2 cellular contexts compared by ENCODE assay signal in the genomic region with DNA sequence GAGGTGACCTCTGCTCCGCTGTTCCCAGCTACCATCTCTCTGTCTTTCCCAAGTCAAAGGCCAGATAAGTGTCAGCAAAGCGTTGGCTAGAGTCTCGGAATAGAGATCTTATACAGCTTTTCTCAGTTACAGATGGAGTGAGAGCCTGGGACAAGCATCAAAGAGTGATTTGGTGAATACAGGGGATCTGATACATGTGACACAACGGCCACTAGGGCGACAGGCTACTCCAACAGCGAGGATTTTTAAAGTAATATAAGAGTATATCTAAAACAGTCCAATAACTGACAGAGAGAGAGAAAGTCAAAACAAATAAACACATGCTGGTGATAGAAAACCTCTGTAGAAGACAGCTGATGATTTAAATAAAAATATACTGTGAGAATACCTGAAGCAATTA.
TF ChIP-seq lines count a peak whose summit lies in the region.

No MANE protein-coding gene starts in this region.

TF ChIP-seq in GM23338, 12 proteins besides CTCF, POLR2A, EP300 and RAD21:
- TF ChIP-seq STAT1 (IDR thresholded peaks at IDR 0.05; ENCODE audit: unreplicated experiment) (no peak), ZNF331 (CRISPR knock-in tag; IDR thresholded peaks at IDR 0.05; ENCODE audit: low read depth) (no peak), JUNB (IDR thresholded peaks at IDR 0.05; ENCODE audit: unreplicated experiment) (no peak), EZH2 (IDR thresholded peaks at IDR 0.05; ENCODE audit: low read depth, unreplicated experiment) (no peak), REST (IDR thresholded peaks at IDR 0.05; ENCODE audit: unreplicated experiment) (no peak), POLR2AphosphoS5 (IDR thresholded peaks at IDR 0.05; ENCODE audit: low read depth) (no peak), EZH2phosphoT487 (IDR thresholded peaks at IDR 0.05; ENCODE audit: unreplicated experiment) (no peak), ETS1 (IDR thresholded peaks at IDR 0.05) (no peak), CREB1 (CRISPR knock-in tag; IDR thresholded peaks at IDR 0.05; ENCODE audit: low read depth) (no peak)
- TF ChIP-seq, protein P1, sequence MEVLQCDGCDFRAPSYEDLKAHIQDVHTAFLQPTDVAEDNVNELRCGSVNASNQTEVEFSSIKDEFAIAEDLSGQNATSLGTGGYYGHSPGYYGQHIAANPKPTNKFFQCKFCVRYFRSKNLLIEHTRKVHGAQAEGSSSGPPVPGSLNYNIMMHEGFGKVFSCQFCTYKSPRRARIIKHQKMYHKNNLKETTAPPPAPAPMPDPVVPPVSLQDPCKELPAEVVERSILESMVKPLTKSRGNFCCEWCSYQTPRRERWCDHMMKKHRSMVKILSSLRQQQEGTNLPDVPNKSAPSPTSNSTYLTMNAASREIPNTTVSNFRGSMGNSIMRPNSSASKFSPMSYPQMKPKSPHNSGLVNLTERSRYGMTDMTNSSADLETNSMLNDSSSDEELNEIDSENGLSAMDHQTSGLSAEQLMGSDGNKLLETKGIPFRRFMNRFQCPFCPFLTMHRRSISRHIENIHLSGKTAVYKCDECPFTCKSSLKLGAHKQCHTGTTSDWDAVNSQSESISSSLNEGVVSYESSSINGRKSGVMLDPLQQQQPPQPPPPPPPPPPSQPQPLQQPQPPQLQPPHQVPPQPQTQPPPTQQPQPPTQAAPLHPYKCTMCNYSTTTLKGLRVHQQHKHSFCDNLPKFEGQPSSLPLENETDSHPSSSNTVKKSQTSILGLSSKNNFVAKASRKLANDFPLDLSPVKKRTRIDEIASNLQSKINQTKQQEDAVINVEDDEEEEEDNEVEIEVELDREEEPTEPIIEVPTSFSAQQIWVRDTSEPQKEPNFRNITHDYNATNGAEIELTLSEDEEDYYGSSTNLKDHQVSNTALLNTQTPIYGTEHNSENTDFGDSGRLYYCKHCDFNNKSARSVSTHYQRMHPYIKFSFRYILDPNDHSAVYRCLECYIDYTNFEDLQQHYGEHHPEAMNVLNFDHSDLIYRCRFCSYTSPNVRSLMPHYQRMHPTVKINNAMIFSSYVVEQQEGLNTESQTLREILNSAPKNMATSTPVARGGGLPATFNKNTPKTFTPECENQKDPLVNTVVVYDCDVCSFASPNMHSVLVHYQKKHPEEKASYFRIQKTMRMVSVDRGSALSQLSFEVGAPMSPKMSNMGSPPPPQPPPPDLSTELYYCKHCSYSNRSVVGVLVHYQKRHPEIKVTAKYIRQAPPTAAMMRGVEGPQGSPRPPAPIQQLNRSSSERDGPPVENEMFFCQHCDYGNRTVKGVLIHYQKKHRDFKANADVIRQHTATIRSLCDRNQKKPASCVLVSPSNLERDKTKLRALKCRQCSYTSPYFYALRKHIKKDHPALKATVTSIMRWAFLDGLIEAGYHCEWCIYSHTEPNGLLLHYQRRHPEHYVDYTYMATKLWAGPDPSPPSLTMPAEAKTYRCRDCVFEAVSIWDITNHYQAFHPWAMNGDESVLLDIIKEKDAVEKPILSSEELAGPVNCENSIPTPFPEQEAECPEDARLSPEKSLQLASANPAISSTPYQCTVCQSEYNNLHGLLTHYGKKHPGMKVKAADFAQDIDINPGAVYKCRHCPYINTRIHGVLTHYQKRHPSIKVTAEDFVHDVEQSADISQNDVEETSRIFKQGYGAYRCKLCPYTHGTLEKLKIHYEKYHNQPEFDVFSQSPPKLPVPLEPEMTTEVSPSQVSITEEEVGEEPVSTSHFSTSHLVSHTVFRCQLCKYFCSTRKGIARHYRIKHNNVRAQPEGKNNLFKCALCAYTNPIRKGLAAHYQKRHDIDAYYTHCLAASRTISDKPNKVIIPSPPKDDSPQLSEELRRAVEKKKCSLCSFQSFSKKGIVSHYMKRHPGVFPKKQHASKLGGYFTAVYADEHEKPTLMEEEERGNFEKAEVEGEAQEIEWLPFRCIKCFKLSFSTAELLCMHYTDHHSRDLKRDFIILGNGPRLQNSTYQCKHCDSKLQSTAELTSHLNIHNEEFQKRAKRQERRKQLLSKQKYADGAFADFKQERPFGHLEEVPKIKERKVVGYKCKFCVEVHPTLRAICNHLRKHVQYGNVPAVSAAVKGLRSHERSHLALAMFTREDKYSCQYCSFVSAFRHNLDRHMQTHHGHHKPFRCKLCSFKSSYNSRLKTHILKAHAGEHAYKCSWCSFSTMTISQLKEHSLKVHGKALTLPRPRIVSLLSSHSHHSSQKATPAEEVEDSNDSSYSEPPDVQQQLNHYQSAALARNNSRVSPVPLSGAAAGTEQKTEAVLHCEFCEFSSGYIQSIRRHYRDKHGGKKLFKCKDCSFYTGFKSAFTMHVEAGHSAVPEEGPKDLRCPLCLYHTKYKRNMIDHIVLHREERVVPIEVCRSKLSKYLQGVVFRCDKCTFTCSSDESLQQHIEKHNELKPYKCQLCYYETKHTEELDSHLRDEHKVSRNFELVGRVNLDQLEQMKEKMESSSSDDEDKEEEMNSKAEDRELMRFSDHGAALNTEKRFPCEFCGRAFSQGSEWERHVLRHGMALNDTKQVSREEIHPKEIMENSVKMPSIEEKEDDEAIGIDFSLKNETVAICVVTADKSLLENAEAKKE (CRISPR knock-in tag; IDR thresholded peaks at IDR 0.05) = no peak

TF ChIP-seq in H1, 55 proteins besides CTCF, POLR2A, EP300 and RAD21:
- TF ChIP-seq TEAD4 (IDR thresholded peaks at IDR 0.05; ENCODE audit: low read depth, low read length) = no peak
- TF ChIP-seq SIN3A (conservative IDR thresholded peaks at IDR 0.05 in 1 of 2, IDR thresholded peaks at IDR 0.05 in 1 of 2; ENCODE audit: low read depth in 1 of 2, low read length in 2 of 2) = no peak
- TF ChIP-seq RNF2 (IDR thresholded peaks at IDR 0.05; ENCODE audit: borderline replicate concordance, low read depth, low read length, missing control alignments, poor library complexity, severe bottlenecking) = no peak
- no peak for TF ChIP-seq FOSL1 (IDR thresholded peaks at IDR 0.05; ENCODE audit: insufficient read depth, low read depth, low read length)
- TF ChIP-seq CEBPB (IDR thresholded peaks at IDR 0.05; ENCODE audit: low read depth, low read length) = no peak
- TF ChIP-seq TAF7 (optimal IDR thresholded peaks at IDR 0.05; ENCODE audit: borderline replicate concordance, low read depth, low read length) = no peak
- TF ChIP-seq NANOG (IDR thresholded peaks at IDR 0.05; ENCODE audit: insufficient read depth, low read depth, low read length, poor library complexity, severe bottlenecking) = no peak
- TF ChIP-seq, protein P2, sequence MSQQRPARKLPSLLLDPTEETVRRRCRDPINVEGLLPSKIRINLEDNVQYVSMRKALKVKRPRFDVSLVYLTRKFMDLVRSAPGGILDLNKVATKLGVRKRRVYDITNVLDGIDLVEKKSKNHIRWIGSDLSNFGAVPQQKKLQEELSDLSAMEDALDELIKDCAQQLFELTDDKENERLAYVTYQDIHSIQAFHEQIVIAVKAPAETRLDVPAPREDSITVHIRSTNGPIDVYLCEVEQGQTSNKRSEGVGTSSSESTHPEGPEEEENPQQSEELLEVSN (IDR thresholded peaks at IDR 0.05) = no peak
- TF ChIP-seq SIRT6 (IDR thresholded peaks at IDR 0.05; ENCODE audit: low read length) = no peak
- no peak for TF ChIP-seq YY1 (IDR thresholded peaks at IDR 0.05; ENCODE audit: low read depth, low read length)
